19 cellular contexts compared by ENCODE assay signal in genomic region chr1:48841466-48841865, GRCh38.
DNase-seq lines count a peak whose midpoint lies in the region; TF ChIP-seq lines count a peak whose summit lies in the region.
"Had no signal": no experiment of that assay in that cellular context is flagged by ENCODE, and none has a peak within 500 bp of the region (broad histone marks: within the 10 kb centered on the region; RNA-seq: fewer than 3 reads in every experiment).

No MANE protein-coding gene starts in this region.

- H3K27ac ChIP-seq in SK-N-SH (ENCODE audit: low read depth in 2 of 2, low read length in 1 of 2), result peak overlapping the region in 1 of 2 experiments; percentile 28; a peak in 1 of 4 replicates
- H3K27ac ChIP-seq in smooth muscle cell (ENCODE audit: low read depth), result no peak overlapping the region
- H3K27ac ChIP-seq: BLaER1 had no signal

- no peak for TF ChIP-seq CTCF in SK-N-SH (IDR thresholded peaks at IDR 0.05)
- TF ChIP-seq CTCF in nephron (IDR thresholded peaks at IDR 0.05; ENCODE audit: unreplicated experiment in 3 of 3), result no peak
- no peak for TF ChIP-seq CTCF in smooth muscle cell (IDR thresholded peaks at IDR 0.05; ENCODE audit: borderline replicate concordance, insufficient read depth, poor library complexity, severe bottlenecking)

- H3K79me2 ChIP-seq in SK-N-SH (ENCODE audit: insufficient read depth) (no peaks in the 10 kb centered on the region), smooth muscle cell (ENCODE audit: low read depth) (no peaks in the 10 kb centered on the region)

- peaks cover 3% of the 10 kb centered on the region for H3K9me3 Mint-ChIP-seq in nephron
- H3K9me3 Mint-ChIP-seq: CD14-positive monocyte, GM23338 had no signal

- no peak overlapping the region for H3K4me3 Mint-ChIP-seq in nephron
- H3K4me3 Mint-ChIP-seq: CD14-positive monocyte; CD4-positive, alpha-beta memory T cell; GM23338; HFFc6; IgD-negative memory B cell had no signal

- H3K36me3 ChIP-seq in SK-N-SH (replicated peaks in 1 of 2; ENCODE audit: control insufficient read depth in 1 of 2, insufficient read depth in 2 of 2, low read length in 1 of 2) (no peaks in the 10 kb centered on the region), smooth muscle cell (ENCODE audit: low read depth) (no peaks in the 10 kb centered on the region)
- H3K36me3 ChIP-seq: BLaER1 had no signal

- no peaks in the 10 kb centered on the region for H3F3A ChIP-seq in SK-N-SH (replicated peaks; ENCODE audit: insufficient read depth)
- H3F3A ChIP-seq in smooth muscle cell (ENCODE audit: low read depth), result no peaks in the 10 kb centered on the region

- peaks cover 13% of the 10 kb centered on the region for H3K27me3 Mint-ChIP-seq in nephron (ENCODE audit: low read depth)

- TF ChIP-seq RAD21 in SK-N-SH (IDR thresholded peaks at IDR 0.05; ENCODE audit: low read length), result no peak

- CTCF ChIA-PET in SK-N-SH (lab: Yijun Ruan, JAX), result interaction anchor here (1.0 to 2.0 kb wide), 2 partner anchors 74 to 164 kb away, joined by 3 to 6 read pairs; no protein-coding TSS in a partner anchor

- TF ChIP-seq EP300 in SK-N-SH (IDR thresholded peaks at IDR 0.05; ENCODE audit: borderline replicate concordance in 1 of 2, low read depth in 1 of 2, low read length in 1 of 2), result no peak

- H3K9me2 ChIP-seq in SK-N-SH, result no peaks in the 10 kb centered on the region

- peak overlapping the region in 2 of 3 experiments; percentile 29 to 81 for H3K27ac Mint-ChIP-seq in nephron
- H3K27ac Mint-ChIP-seq: CD14-positive monocyte; CD4-positive, alpha-beta memory T cell; GM23338; HFFc6; IgD-negative memory B cell had no signal

- no peak overlapping the region for H3K4me2 ChIP-seq in SK-N-SH
- H3K4me2 ChIP-seq in smooth muscle cell, result peak overlapping the region; percentile 10
- H3K4me2 ChIP-seq: BLaER1, GM23338 had no signal

- H4K20me1 ChIP-seq in SK-N-SH (ENCODE audit: insufficient read depth) (no peaks in the 10 kb centered on the region), smooth muscle cell (ENCODE audit: low read depth) (no peaks in the 10 kb centered on the region)
- H4K20me1 ChIP-seq: BLaER1 had no signal

- peaks cover 17% of the 10 kb centered on the region for H3K4me1 Mint-ChIP-seq in nephron
- H3K4me1 Mint-ChIP-seq: CD14-positive monocyte; CD4-positive, alpha-beta memory T cell; GM23338; IgD-negative memory B cell had no signal

- no peaks in the 10 kb centered on the region for H3K36me3 Mint-ChIP-seq in nephron (ENCODE audit: low read depth)
- H3K36me3 Mint-ChIP-seq: CD14-positive monocyte; CD4-positive, alpha-beta memory T cell; IgD-negative memory B cell had no signal

- no peaks in the 10 kb centered on the region for H3K9me3 ChIP-seq in SK-N-SH
- no peaks in the 10 kb centered on the region for H3K9me3 ChIP-seq in smooth muscle cell (replicated peaks; ENCODE audit: low read depth)
- H3K9me3 ChIP-seq: BLaER1 had no signal

- H3K4me3 ChIP-seq in SK-N-SH (ENCODE audit: low read depth in 2 of 2, low read length in 1 of 2), result no peak overlapping the region
- H3K4me3 ChIP-seq in smooth muscle cell, result no peak overlapping the region
- H3K4me3 ChIP-seq: BLaER1, GM23338 had no signal

- peaks cover 0 to 3% of the 10 kb centered on the region in 2 experiments; a peak in 2 of 4 replicates for H3K4me1 ChIP-seq in SK-N-SH (ENCODE audit: control insufficient read depth in 1 of 2, insufficient read depth in 2 of 2, low read depth in 1 of 2, low read length in 1 of 2)
- H3K4me1 ChIP-seq in smooth muscle cell (ENCODE audit: low read depth), result no peaks in the 10 kb centered on the region
- H3K4me1 ChIP-seq: BLaER1 had no signal

- POLR2A ChIA-PET in SK-N-SH (lab: Yijun Ruan, JAX), result no interaction called here

- DNase-seq in OCI-M1 (lab: John Stamatoyannopoulos, UW), result peak; percentile 15
- no peak for DNase-seq in SK-N-SH
- no peak for DNase-seq in smooth muscle cell (lab: John Stamatoyannopoulos, UW; ENCODE audit: unreplicated experiment)
- DNase-seq in Kasumi-1 (lab: John Stamatoyannopoulos, UW), result no peak
- no peak for DNase-seq in AG20443 (ENCODE audit: low spot score)
- no peak for DNase-seq in DMS79 (lab: John Stamatoyannopoulos, UW)
- DNase-seq: ACHN; AML-193; CD4-positive, alpha-beta memory T cell; DMS153; DMS79 treated with DMSO at 0.1 percent for 48 hours; GF-D8; HCEC 1CT; HFFc6 had no signal

- H3K27me3 ChIP-seq in SK-N-SH (ENCODE audit: insufficient read depth), result no peaks in the 10 kb centered on the region
- H3K27me3 ChIP-seq in smooth muscle cell (ENCODE audit: low read depth), result peaks cover 5% of the 10 kb centered on the region
- H3K27me3 ChIP-seq: BLaER1 had no signal

- H2AFZ ChIP-seq in SK-N-SH (ENCODE audit: low read depth) (no peak overlapping the region), smooth muscle cell (ENCODE audit: low read depth) (no peak overlapping the region)
- H2AFZ ChIP-seq: GM23338 had no signal

- no peak overlapping the region for H3K9ac ChIP-seq in SK-N-SH
- no peak overlapping the region for H3K9ac ChIP-seq in smooth muscle cell (ENCODE audit: low read depth)
- H3K9ac ChIP-seq: BLaER1 had no signal

- WGBS in SK-N-SH (ENCODE audit: low lambda C conversion rate), result 91% methylated on average over 3 of the region's 3 CpGs
- WGBS in smooth muscle cell (ENCODE audit: low lambda C conversion rate), result 44% methylated on average over 3 of the region's 3 CpGs

TF ChIP-seq in SK-N-SH, 30 proteins besides CTCF, POLR2A, EP300 and RAD21:
- TF ChIP-seq TCF12 (IDR thresholded peaks at IDR 0.05) (peak; percentile 16; the same call in 1 of the 2 replicates), GATA2 (CRISPR knock-in tag; IDR thresholded peaks at IDR 0.05) (peak; percentile 30; the same call in 1 of the 2 replicates), FOXJ3 (CRISPR knock-in tag; IDR thresholded peaks at IDR 0.05) (no peak)
TF ChIP-seq in SK-N-SH: peak in this region for 2.
